Comparison of ENCODE assay signal across 7 cellular contexts in genomic region chr5:160188151-160188967, GRCh38. TPM values are rescaled to one million over a fixed set of nuclear protein-coding genes. Genes with fewer than 3 reads are reported as not detected.
A peak's percentile ranks its signal among the peaks of the same experiment; 100 is the strongest.
DNase-seq lines count a peak whose midpoint lies in the region; ATAC-seq, FAIRE-seq and TF ChIP-seq lines count a peak whose summit lies in the region.

No MANE protein-coding gene starts in this region.

- no peak for TF ChIP-seq RAD21 in HepG2 (CRISPR knock-in tag; IDR thresholded peaks at IDR 0.05)

- no peak overlapping the region for H2AFZ ChIP-seq in HepG2 (ENCODE audit: low read length)

- H3K9ac ChIP-seq in ES-I3 (ENCODE audit: low read depth, low read length) = peak overlapping the region; percentile 33; the same call in 1 of the 2 replicates
- H3K9ac ChIP-seq in HepG2 (ENCODE audit: insufficient read depth, low read depth, low read length) = no peak overlapping the region

- H3K4me2 ChIP-seq in HepG2 (ENCODE audit: low read depth, low read length) = peak overlapping the region; percentile 69

- no peak for FAIRE-seq in HepG2 (lab: Jason Lieb, UNC)

- CTCF ChIA-PET in HepG2 (lab: Yijun Ruan, JAX; ENCODE audit: low intra/inter-chr PET ratio, low total read pairs) = no interaction called here

- 10% methylated on average over 14 of the region's 40 CpGs for WGBS in HepG2 (ENCODE audit: low lambda C conversion rate)
- WGBS in tibial nerve, 2 donors = 2 to 3% methylated on average over 23 to 32 of the region's 40 CpGs

- BruUV-seq in HepG2 (replicated peaks; lab: Mats Ljungman, UMichigan) = no TSS peak

- POLR2A ChIA-PET in HepG2 (lab: Yijun Ruan, JAX) = interaction anchor here (1.2 kb wide), 1 partner anchor 21 kb away, joined by 3 read pairs; no protein-coding TSS in a partner anchor

- intact Hi-C loops in HepG2 (cut with micrococcal nuclease; ENCODE audit: unreplicated experiment) = no loop called here

- H3K9me3 ChIP-seq in ES-I3 (ENCODE audit: control insufficient read depth, insufficient read depth, low read length) = peaks cover 4% of the 10 kb centered on the region
- H3K9me3 ChIP-seq in MG63 = no peaks in the 10 kb centered on the region
- no peaks in the 10 kb centered on the region for H3K9me3 ChIP-seq in HepG2 (ENCODE audit: low read length)
- H3K9me3 ChIP-seq in tibial nerve = no peaks in the 10 kb centered on the region

- H3K27me3 ChIP-seq in MG63 (no peaks in the 10 kb centered on the region), HepG2 (ENCODE audit: control insufficient read depth in 1 of 2, insufficient read depth in 2 of 2, low read length in 2 of 2) (peaks cover 0 to 1% of the 10 kb centered on the region in 2 experiments; a peak in 2 of 5 replicates), tibial nerve (no peaks in the 10 kb centered on the region)

- H3K27ac ChIP-seq in HepG2 (ENCODE audit: extremely low read length, insufficient read depth, low read length) (no peak overlapping the region), tibial nerve (peak overlapping the region in 3 of 4 donors; percentile 71 to 78 (median 75))

- TF ChIP-seq CTCF in choroid plexus epithelial cell (conservative IDR thresholded peaks at IDR 0.05; ENCODE audit: low read depth, low read length) (peak; percentile 40), HepG2 (CRISPR knock-in tag; IDR thresholded peaks at IDR 0.05) (peak; percentile 14; the same call in 1 of the 2 replicates), tibial nerve (IDR thresholded peaks at IDR 0.05) (peak in 1 of 5 experiments; percentile 15)

- no peaks in the 10 kb centered on the region for H3K4me1 ChIP-seq in ES-I3 (ENCODE audit: insufficient read depth, low read length)
- H3K4me1 ChIP-seq in HepG2 (ENCODE audit: insufficient read depth, low read length) = no peaks in the 10 kb centered on the region
- peaks cover 0 to 13% (median 6%) of the 10 kb centered on the region in 4 donors for H3K4me1 ChIP-seq in tibial nerve

- peak; percentile 75 for DNase-seq in MG63
- peak; percentile 73 for DNase-seq in choroid plexus epithelial cell (ENCODE audit: low read depth)
- DNase-seq in HepG2 (ENCODE audit: low spot score) = no peak
- peak; percentile 24 to 29 for DNase-seq in tibial nerve (ENCODE audit: low spot score in 2 of 2)
- DNase-seq in activated CD4-positive, alpha-beta T cell treated with anti-CD3 and anti-CD28 coated beads, Interleukin-2, amount 50 U/mL, for 1 hour = no peak

- ATAC-seq in HepG2 (peak; percentile 73), HG03108 (IDR thresholded peaks at IDR 0.05; ENCODE audit: unreplicated experiment) (no peak)

- H3K36me3 ChIP-seq in ES-I3 (ENCODE audit: insufficient read depth, low read length) = no peaks in the 10 kb centered on the region
- H3K36me3 ChIP-seq in MG63 = no peaks in the 10 kb centered on the region; the same call in 1 of the 2 replicates
- no peaks in the 10 kb centered on the region for H3K36me3 ChIP-seq in HepG2 (replicated peaks in 1 of 2; ENCODE audit: control insufficient read depth in 1 of 2, insufficient read depth in 2 of 2, low read length in 2 of 2)
- no peaks in the 10 kb centered on the region for H3K36me3 ChIP-seq in tibial nerve

- TF ChIP-seq POLR2A in HepG2 (IDR thresholded peaks at IDR 0.05; ENCODE audit: insufficient read depth in 1 of 2, low read depth in 2 of 2, low read length in 2 of 2) = no peak
- no peak for TF ChIP-seq POLR2A in tibial nerve (IDR thresholded peaks at IDR 0.05)

- H4K20me1 ChIP-seq in HepG2 (ENCODE audit: insufficient read depth, low read length) = no peaks in the 10 kb centered on the region

- no peak for TF ChIP-seq EP300 in HepG2 (IDR thresholded peaks at IDR 0.05; ENCODE audit: low read depth in 2 of 2, low read length in 2 of 2)
- no peak for TF ChIP-seq EP300 in HepG2 (CRISPR knock-in tag; IDR thresholded peaks at IDR 0.05; ENCODE audit: borderline replicate concordance)
- TF ChIP-seq EP300 in tibial nerve (IDR thresholded peaks at IDR 0.05) = no peak

- peak overlapping the region; percentile 33 for H3K4me3 ChIP-seq in MG63
- H3K4me3 ChIP-seq in choroid plexus epithelial cell (ENCODE audit: low read depth, low read length) = peak overlapping the region; percentile 63
- H3K4me3 ChIP-seq in HepG2 (replicated peaks in 1 of 3; ENCODE audit: insufficient read depth in 1 of 3, low read depth in 2 of 3, low read length in 3 of 3) = peak overlapping the region; percentile 30 to 63 (median 40); a peak in 5 of 6 replicates
- peak overlapping the region; percentile 45 to 71 (median 58) for H3K4me3 ChIP-seq in tibial nerve

- in situ Hi-C loops in HepG2 (cut with HindIII; ENCODE audit: extremely low pct_ligation_motif_present, low pct_unique_long_range_greater_than_20kb) = no loop called here

- H3K79me2 ChIP-seq in HepG2 (ENCODE audit: insufficient read depth, low read length) = no peaks in the 10 kb centered on the region

TF ChIP-seq in HepG2, 621 proteins besides CTCF, POLR2A, EP300 and RAD21 (continues in another document):
- TF ChIP-seq ZNF777 (CRISPR knock-in tag; IDR thresholded peaks at IDR 0.05) = no peak
- no peak for TF ChIP-seq ZNF160 (CRISPR knock-in tag; IDR thresholded peaks at IDR 0.05)
- peak; percentile 81 for TF ChIP-seq ZMYM3 (CRISPR knock-in tag; IDR thresholded peaks at IDR 0.05)
- peak; percentile 48 for TF ChIP-seq ZNF687 (CRISPR knock-in tag; IDR thresholded peaks at IDR 0.05)

RNA-seq across cellular contexts. Expression of gene FABP6, which starts 40.9 kb away (rescaled TPM):
- total RNA-seq in MG63 (2014; rRNA removed; shearing (Covaris generic); ENCODE audit: low replicate concordance) = 2.6 and 3.9 TPM in 2 replicates
- total RNA-seq in HepG2 (2016; rRNA removed; fragmentation: Illumina TruSeq; extraction: Trizol) = not detected in 2 replicates
- total RNA-seq in HepG2 (2016; cell fraction: cytosol; rRNA removed; fragmentation: Illumina TruSeq; extraction: Trizol; ENCODE audit: low read depth) = not detected in 2 replicates
- not detected in 2 replicates for total RNA-seq in HepG2 (2016; cell fraction: insoluble cytoplasmic fraction; rRNA removed; fragmentation: Illumina TruSeq; extraction: Trizol)
- total RNA-seq in HepG2 (2016; cell fraction: membrane; rRNA removed; fragmentation: Illumina TruSeq; extraction: Trizol) = not detected in 2 replicates
- total RNA-seq in HepG2 (2016; cell fraction: nucleus; rRNA removed; fragmentation: Illumina TruSeq; extraction: Trizol) = not detected in 2 replicates
- polyA plus RNA-seq in HepG2 (2011; rRNA removed) = 0.13 TPM in 1 of 2 replicates, not detected in the other
- not detected in 2 replicates for polyA plus RNA-seq in HepG2 (2011; cell fraction: cytosol; rRNA removed)
- polyA plus RNA-seq in HepG2 (2011; cell fraction: nucleus; rRNA removed) = not detected in 2 replicates
- 0.23 TPM in 1 of 2 replicates, not detected in the other for polyA plus RNA-seq in HepG2 (2012)
- polyA plus RNA-seq in HepG2 (2016; cell fraction: cytosol; fragmentation: Illumina TruSeq; extraction: Trizol; ENCODE audit: low read depth) = not detected in 2 replicates
- polyA plus RNA-seq in HepG2 (2016; cell fraction: insoluble cytoplasmic fraction; fragmentation: Illumina TruSeq; extraction: Trizol; ENCODE audit: low read depth) = not detected in 2 replicates
- not detected in 2 replicates for polyA plus RNA-seq in HepG2 (2016; cell fraction: membrane; fragmentation: Illumina TruSeq; extraction: Trizol; ENCODE audit: low read depth)
- polyA plus RNA-seq in HepG2 (2016; cell fraction: nucleus; fragmentation: Illumina TruSeq; extraction: Trizol; ENCODE audit: insufficient read depth, low read depth) = not detected in 2 replicates
- not detected in 2 replicates for polyA minus RNA-seq in HepG2 (2011; rRNA and poly(A)+ RNA removed; ENCODE audit: low replicate concordance)
- polyA minus RNA-seq in HepG2 (2011; cell fraction: cytosol; rRNA and poly(A)+ RNA removed) = not detected in 2 replicates
- polyA minus RNA-seq in HepG2 (2011; cell fraction: nucleus; rRNA and poly(A)+ RNA removed) = not detected in 2 replicates
- not detected for total RNA-seq in tibial nerve

Comparison
In these comparisons a context has a peak if more than half of its experiments do, and no peak if none do; other contexts are left out.
1. DNase-seq: peak in MG63 (single experiment), choroid plexus epithelial cell (single experiment) and tibial nerve (2 of 2); none in HepG2 (single experiment) and activated CD4-positive, alpha-beta T cell treated with anti-CD3 and anti-CD28 coated beads, Interleukin-2, amount 50 U/mL, for 1 hour (single experiment).
2. Peak in every context shown above with its lines, with median percentiles within 50 percentile points of each other: H3K4me3 ChIP-seq.